Comparison of ENCODE assay signal across 12 cellular contexts in genomic region chr13:60162096-60162495, GRCh38. TPM values are rescaled to one million over a fixed set of nuclear protein-coding genes. Genes with fewer than 3 reads are reported as not detected.
DNase-seq lines count a peak whose midpoint lies in the region; ATAC-seq, FAIRE-seq and TF ChIP-seq lines count a peak whose summit lies in the region.
"Had no signal": no experiment of that assay in that cellular context is flagged by ENCODE, and none has a peak within 500 bp of the region (broad histone marks: within the 10 kb centered on the region; RNA-seq: fewer than 3 reads in every experiment).

No MANE protein-coding gene starts in this region.

- H3K9me3 Mint-ChIP-seq in activated CD4-positive, alpha-beta T cell treated with anti-CD3 and anti-CD28 coated beads for 36 hours (ENCODE audit: low read depth), result no peaks in the 10 kb centered on the region
- H3K9me3 Mint-ChIP-seq in osteocyte (ENCODE audit: unreplicated experiment), result peaks cover 16% of the 10 kb centered on the region

- in situ Hi-C loops in brain microvascular endothelial cell (cut with HindIII; ENCODE audit: low pct_ligation_motif_present, low sequenced_read_pairs), result no loop called here

- H4K20me1 ChIP-seq in MM.1S (ENCODE audit: insufficient read depth, low read length), result no peaks in the 10 kb centered on the region

- TF ChIP-seq POLR2A in GM12892 (IDR thresholded peaks at IDR 0.05; ENCODE audit: low read depth, low read length), result no peak

- no peak overlapping the region for H2AFZ ChIP-seq in MM.1S (ENCODE audit: low read length)

- H3K4me3 Mint-ChIP-seq in activated CD4-positive, alpha-beta T cell treated with anti-CD3 and anti-CD28 coated beads for 36 hours, result peak overlapping the region; percentile 95
- H3K4me3 Mint-ChIP-seq in osteocyte (ENCODE audit: unreplicated experiment), result peak overlapping the region; percentile 91

- TF ChIP-seq CTCF in MM.1S (IDR thresholded peaks at IDR 0.05; ENCODE audit: low read length) (no peak), brain microvascular endothelial cell (IDR thresholded peaks at IDR 0.05; ENCODE audit: low read depth, low read length, missing control alignments) (no peak), osteocyte (IDR thresholded peaks at IDR 0.05) (no peak)

- H3K27ac ChIP-seq in MM.1S (ENCODE audit: low read length), result no peak overlapping the region
- H3K27ac ChIP-seq in brain microvascular endothelial cell, result peak overlapping the region; percentile 85
- H3K27ac ChIP-seq: sigmoid colon had no signal

- H3K36me3 ChIP-seq in MM.1S (replicated peaks; ENCODE audit: insufficient read depth, low read length) (no peaks in the 10 kb centered on the region), brain microvascular endothelial cell (replicated peaks) (no peaks in the 10 kb centered on the region)
- H3K36me3 ChIP-seq: sigmoid colon had no signal

- no peak for FAIRE-seq in GM12892 (lab: Jason Lieb, UNC)

- intact Hi-C loops in activated CD4-positive, alpha-beta T cell treated with anti-CD3 and anti-CD28 coated beads for 36 hours (cut with DNase I, micrococcal nuclease), result loop anchor here in 1 of 2 experiments (5.0 to 10.0 kb wide), 2 partner anchors 255 to 767 kb away; no protein-coding TSS in a partner anchor

- H3K27me3 Mint-ChIP-seq in activated CD4-positive, alpha-beta T cell treated with anti-CD3 and anti-CD28 coated beads for 36 hours, result no peaks in the 10 kb centered on the region
- no peaks in the 10 kb centered on the region for H3K27me3 Mint-ChIP-seq in osteocyte (ENCODE audit: unreplicated experiment)

- H3K27me3 ChIP-seq in MM.1S (replicated peaks; ENCODE audit: insufficient read depth, low read length) (no peaks in the 10 kb centered on the region), brain microvascular endothelial cell (replicated peaks) (no peaks in the 10 kb centered on the region)
- H3K27me3 ChIP-seq: sigmoid colon had no signal

- no peak for DNase-seq in activated CD4-positive, alpha-beta T cell treated with anti-CD3 and anti-CD28 coated beads for 36 hours
- no peak for DNase-seq in activated CD4-positive, alpha-beta T cell treated with anti-CD3 and anti-CD28 coated beads, Interleukin-2, amount 50 U/mL, for 4 hours
- no peak for DNase-seq in MM.1S
- no peak for DNase-seq in brain microvascular endothelial cell
- DNase-seq in osteocyte (ENCODE audit: extremely low spot score, unreplicated experiment), result no peak
- DNase-seq in GM12892 (ENCODE audit: insufficient read length), result no peak
- DNase-seq in RKO (ENCODE audit: low spot score), result no peak
- DNase-seq: activated effector memory CD4-positive, alpha-beta T cell treated with Interleukin-2 at 50 U/mL for 16 hours; sigmoid colon; T-cell had no signal

- H3K4me2 ChIP-seq in MM.1S (ENCODE audit: low read depth, low read length), result 0 out of 2 replicates have a peak overlapping the region, but pooled peaks have one; percentile 55

- no peaks in the 10 kb centered on the region for H3F3A ChIP-seq in MM.1S (ENCODE audit: insufficient read depth, low read length)

- CTCF ChIA-PET in activated CD4-positive, alpha-beta T cell treated with anti-CD3 and anti-CD28 coated beads for 36 hours (lab: Charles Lee), result no interaction called here

- no peak overlapping the region for H3K4me3 ChIP-seq in MM.1S (ENCODE audit: low read length)
- no peak overlapping the region for H3K4me3 ChIP-seq in brain microvascular endothelial cell (ENCODE audit: low read depth, low read length)
- H3K4me3 ChIP-seq: sigmoid colon had no signal

- ATAC-seq in activated CD4-positive, alpha-beta T cell treated with anti-CD3 and anti-CD28 coated beads for 36 hours, result peak; percentile 4
- no peak for ATAC-seq in GM19463 (IDR thresholded peaks at IDR 0.05; ENCODE audit: unreplicated experiment)
- ATAC-seq: left lobe of liver, T-cell had no signal

- H3K9me3 ChIP-seq in MM.1S (replicated peaks; ENCODE audit: insufficient read depth, low read length), result no peaks in the 10 kb centered on the region
- H3K9me3 ChIP-seq: sigmoid colon had no signal

- no peak overlapping the region for H3K9ac ChIP-seq in MM.1S (ENCODE audit: low read length)

- POLR2A ChIA-PET in activated CD4-positive, alpha-beta T cell treated with anti-CD3 and anti-CD28 coated beads for 36 hours (lab: Charles Lee), result interaction anchor here (0.6 kb wide), 1 partner anchor 19 kb away, joined by 3 read pairs; no protein-coding TSS in a partner anchor

- H3K27ac Mint-ChIP-seq in activated CD4-positive, alpha-beta T cell treated with anti-CD3 and anti-CD28 coated beads for 36 hours, result peak overlapping the region; percentile 47
- H3K27ac Mint-ChIP-seq in osteocyte (ENCODE audit: unreplicated experiment), result peak overlapping the region; percentile 97
- H3K27ac Mint-ChIP-seq: T-cell had no signal

- peaks cover 30% of the 10 kb centered on the region for H3K79me2 ChIP-seq in MM.1S (ENCODE audit: low read length)

- H3K4me1 ChIP-seq in MM.1S (ENCODE audit: low read length), result no peaks in the 10 kb centered on the region; the same call in 1 of the 2 replicates

- H3K36me3 Mint-ChIP-seq in activated CD4-positive, alpha-beta T cell treated with anti-CD3 and anti-CD28 coated beads for 36 hours (ENCODE audit: low read depth), result peaks cover 21% of the 10 kb centered on the region
- peaks cover 17% of the 10 kb centered on the region for H3K36me3 Mint-ChIP-seq in osteocyte (ENCODE audit: unreplicated experiment)
- H3K36me3 Mint-ChIP-seq: T-cell had no signal

- peaks cover 34% of the 10 kb centered on the region for H3K4me1 Mint-ChIP-seq in activated CD4-positive, alpha-beta T cell treated with anti-CD3 and anti-CD28 coated beads for 36 hours
- H3K4me1 Mint-ChIP-seq in osteocyte (ENCODE audit: unreplicated experiment), result peaks cover 27% of the 10 kb centered on the region

- no peaks in the 10 kb centered on the region for H3K9me2 ChIP-seq in MM.1S (replicated peaks; ENCODE audit: insufficient read depth, low read length)

RNA-seq across cellular contexts. Expression of gene DIAPH3, which starts 1.6 kb away (rescaled TPM):
- total RNA-seq in activated CD4-positive, alpha-beta T cell treated with anti-CD3 and anti-CD28 coated beads for 36 hours, result 10 to 100 TPM; 28.5 to 29.3 TPM
- 9.2 and 12.2 TPM in 2 replicates for total RNA-seq in osteocyte
- 8.3 TPM for polyA plus RNA-seq in GM12892 (2012; ENCODE audit: missing spikeins)
